ENCODE assay signal across 12 cellular contexts in genomic region chr15:71562251-71562650, GRCh38.
"Had no signal": no experiment of that assay in that cellular context is flagged by ENCODE, and none has a peak within 500 bp of the region (broad histone marks: within the 10 kb centered on the region; RNA-seq: fewer than 3 reads in every experiment).

No MANE protein-coding gene starts in this region.

- H3K27me3 Mint-ChIP-seq: activated CD4-positive, alpha-beta T cell treated with anti-CD3 and anti-CD28 coated beads, Interleukin-2, amount 10 ng/mL, durations not matched to agents 7 days and 5 days had no signal

- H3K4me1 ChIP-seq: gastroesophageal sphincter, transverse colon had no signal

- H3K4me1 Mint-ChIP-seq: activated CD4-positive, alpha-beta T cell treated with anti-CD3 and anti-CD28 coated beads, Interleukin-2, amount 10 ng/mL, durations not matched to agents 7 days and 5 days; activated naive CD4-positive, alpha-beta T cell treated with anti-CD3 and anti-CD28 coated beads, Interleukin-2, amount 10 ng/mL, durations not matched to agents 7 days and 5 days; stimulated activated naive B cell treated with anti-CD40 and anti-IgM and Interleukin-4, amounts not matched to agents 10 μg/mL and 1 μg/mL and 100 μg/mL, for 72 hours had no signal

- H3K4me3 Mint-ChIP-seq: activated CD4-positive, alpha-beta T cell treated with anti-CD3 and anti-CD28 coated beads, Interleukin-2, amount 10 ng/mL, durations not matched to agents 7 days and 5 days; activated naive CD4-positive, alpha-beta T cell treated with anti-CD3 and anti-CD28 coated beads, Interleukin-2, amount 10 ng/mL, durations not matched to agents 7 days and 5 days; stimulated activated naive B cell treated with anti-CD40 and anti-IgM and Interleukin-4, amounts not matched to agents 10 μg/mL and 1 μg/mL and 100 μg/mL, for 72 hours; WTC11 had no signal

- H3K27ac Mint-ChIP-seq: activated CD4-positive, alpha-beta T cell treated with anti-CD3 and anti-CD28 coated beads, Interleukin-2, amount 10 ng/mL, durations not matched to agents 7 days and 5 days; activated naive CD4-positive, alpha-beta T cell treated with anti-CD3 and anti-CD28 coated beads, Interleukin-2, amount 10 ng/mL, durations not matched to agents 7 days and 5 days; activated T-helper 2 cell treated with anti-CD3 and anti-CD28 coated beads, Interferon-gamma antibody, Interleukin-2, Interleukin-4, amounts not matched to agents 10 μg/mL and 5 μg/mL and 100 μg/mL, durations not matched to agents 14 hours and 24 hours and 36 hours; stimulated activated naive B cell treated with anti-CD40 and anti-IgM and Interleukin-4, amounts not matched to agents 10 μg/mL and 1 μg/mL and 100 μg/mL, for 72 hours; WTC11 had no signal

- H3K9me3 ChIP-seq: adrenal gland, gastroesophageal sphincter, transverse colon had no signal

- H3K27me3 ChIP-seq: adrenal gland, brain microvascular endothelial cell, dorsolateral prefrontal cortex, gastroesophageal sphincter, right atrium auricular region, transverse colon had no signal

- H3K27ac ChIP-seq: adrenal gland, brain microvascular endothelial cell, dorsolateral prefrontal cortex, gastroesophageal sphincter, right atrium auricular region, transverse colon had no signal

- H3K36me3 Mint-ChIP-seq: activated naive CD4-positive, alpha-beta T cell treated with anti-CD3 and anti-CD28 coated beads, Interleukin-2, amount 10 ng/mL, durations not matched to agents 7 days and 5 days; stimulated activated naive B cell treated with anti-CD40 and anti-IgM and Interleukin-4, amounts not matched to agents 10 μg/mL and 1 μg/mL and 100 μg/mL, for 72 hours; WTC11 had no signal

- H3K9me3 Mint-ChIP-seq: activated CD4-positive, alpha-beta T cell treated with anti-CD3 and anti-CD28 coated beads, Interleukin-2, amount 10 ng/mL, durations not matched to agents 7 days and 5 days; activated naive CD4-positive, alpha-beta T cell treated with anti-CD3 and anti-CD28 coated beads, Interleukin-2, amount 10 ng/mL, durations not matched to agents 7 days and 5 days; activated T-helper 2 cell treated with anti-CD3 and anti-CD28 coated beads, Interferon-gamma antibody, Interleukin-2, Interleukin-4, amounts not matched to agents 10 μg/mL and 5 μg/mL and 100 μg/mL, durations not matched to agents 14 hours and 24 hours and 36 hours; stimulated activated naive B cell treated with anti-CD40 and anti-IgM and Interleukin-4, amounts not matched to agents 10 μg/mL and 1 μg/mL and 100 μg/mL, for 72 hours had no signal

- DNase-seq: activated CD4-positive, alpha-beta T cell treated with anti-CD3 and anti-CD28 coated beads, Interleukin-2, amount 10 ng/mL, durations not matched to agents 7 days and 5 days; activated naive CD4-positive, alpha-beta T cell treated with anti-CD3 and anti-CD28 coated beads, Interleukin-2, amount 10 ng/mL, durations not matched to agents 7 days and 5 days; adrenal gland; dorsolateral prefrontal cortex; small intestine; stimulated activated naive B cell treated with anti-CD40 and anti-IgM and Interleukin-4, amounts not matched to agents 10 μg/mL and 1 μg/mL and 100 μg/mL, for 72 hours; transverse colon had no signal

- H3K36me3 ChIP-seq: adrenal gland, brain microvascular endothelial cell, gastroesophageal sphincter, right atrium auricular region, transverse colon had no signal

- H3K4me3 ChIP-seq: adrenal gland, dorsolateral prefrontal cortex, gastroesophageal sphincter, right atrium auricular region, transverse colon had no signal

- ATAC-seq: gastroesophageal sphincter; stimulated activated naive B cell treated with anti-CD40 and anti-IgM and Interleukin-4, amounts not matched to agents 10 μg/mL and 1 μg/mL and 100 μg/mL, for 72 hours; WTC11 had no signal
